In the genomic region with DNA sequence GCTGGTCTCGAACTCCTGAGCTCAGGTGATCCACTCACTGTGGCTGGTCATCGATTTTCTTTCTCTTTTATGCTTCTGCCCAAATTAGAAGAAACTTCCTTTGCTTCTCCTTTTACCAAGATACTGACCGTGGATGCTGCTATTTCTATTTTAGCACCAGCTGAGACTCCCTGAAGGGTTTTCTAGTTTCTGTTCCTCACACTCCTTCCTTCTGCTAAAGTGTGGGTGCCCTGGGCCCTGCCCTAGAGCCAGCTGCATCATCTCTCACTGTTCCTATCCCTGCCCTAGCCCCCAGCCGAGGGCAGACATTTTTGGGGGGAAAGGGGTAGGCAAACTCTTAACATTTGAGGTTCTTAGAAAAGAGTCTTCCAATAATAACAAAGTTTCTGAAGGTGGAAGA, we compare ENCODE assay signal across 14 cellular contexts. TPM values are rescaled to one million over a fixed set of nuclear protein-coding genes. Genes with fewer than 3 reads are reported as not detected.
"Had no signal": no experiment of that assay in that cellular context is flagged by ENCODE, and none has a peak within 500 bp of the region (broad histone marks: within the 10 kb centered on the region; RNA-seq: fewer than 3 reads in every experiment).

No MANE protein-coding gene starts in this region.

- H3K4me3 Mint-ChIP-seq: activated naive CD8-positive, alpha-beta T cell treated with anti-CD3 and anti-CD28 coated beads, Interleukin-2, amount 50 U/mL, for 24 hours; activated T-helper 17 cell treated with anti-CD3 and anti-CD28 coated beads, Interleukin-2, amount 50 U/mL, for 72 hours; immature natural killer cell; neural progenitor cell; stimulated activated naive CD8-positive, alpha-beta T cell treated with anti-CD3 and anti-CD28 coated beads, Interleukin-15, amount 100 ng/mL, for 72 hours; T-helper 1 cell treated with Interleukin-12 subunit alpha and Interleukin-12 subunit beta and Interleukin-4 antibody, amounts not matched to agents 30 μg/mL and 1 μg/mL, for 36 hours had no signal

- H3K27ac Mint-ChIP-seq: activated naive CD8-positive, alpha-beta T cell treated with anti-CD3 and anti-CD28 coated beads, Interleukin-2, amount 50 U/mL, for 24 hours; activated T-helper 17 cell treated with anti-CD3 and anti-CD28 coated beads, Interleukin-2, amount 50 U/mL, for 72 hours; immature natural killer cell; neural progenitor cell; T-helper 1 cell treated with Interleukin-12 subunit alpha and Interleukin-12 subunit beta and Interleukin-4 antibody, amounts not matched to agents 30 μg/mL and 1 μg/mL, for 36 hours had no signal

- H3K4me3 ChIP-seq: heart left ventricle, neural progenitor cell, ovary, upper lobe of right lung had no signal

- H3K9me3 Mint-ChIP-seq: activated naive CD8-positive, alpha-beta T cell treated with anti-CD3 and anti-CD28 coated beads, Interleukin-2, amount 50 U/mL, for 24 hours; activated T-helper 17 cell treated with anti-CD3 and anti-CD28 coated beads, Interleukin-2, amount 50 U/mL, for 72 hours; neural progenitor cell; stimulated activated naive CD8-positive, alpha-beta T cell treated with anti-CD3 and anti-CD28 coated beads, Interleukin-15, amount 100 ng/mL, for 72 hours; T-helper 1 cell treated with Interleukin-12 subunit alpha and Interleukin-12 subunit beta and Interleukin-4 antibody, amounts not matched to agents 30 μg/mL and 1 μg/mL, for 36 hours had no signal

- DNase-seq: activated naive CD4-positive, alpha-beta T cell treated with Interleukin-2 at 50 U/mL for 16 hours; activated naive CD8-positive, alpha-beta T cell treated with anti-CD3 and anti-CD28 coated beads, Interleukin-2, amount 50 U/mL, for 24 hours; dermis blood vessel endothelial cell; heart left ventricle; immature natural killer cell; midbrain; ovary; stimulated activated naive CD8-positive, alpha-beta T cell treated with anti-CD3 and anti-CD28 coated beads, Interleukin-15, amount 100 ng/mL, for 72 hours; upper lobe of right lung had no signal

- H3K4me1 Mint-ChIP-seq: activated naive CD8-positive, alpha-beta T cell treated with anti-CD3 and anti-CD28 coated beads, Interleukin-2, amount 50 U/mL, for 24 hours; activated T-helper 17 cell treated with anti-CD3 and anti-CD28 coated beads, Interleukin-2, amount 50 U/mL, for 72 hours had no signal

RNA-seq across cellular contexts. Expression of gene SMOC2, which starts 6.3 kb away (rescaled TPM):
- total RNA-seq: activated T-helper 17 cell treated with anti-CD3 and anti-CD28 coated beads, Interleukin-2, amount 50 U/mL, for 72 hours; dermis blood vessel endothelial cell; fibroblast of lung; myocyte had no signal
